19 cellular contexts compared by ENCODE assay signal in the genomic region with DNA sequence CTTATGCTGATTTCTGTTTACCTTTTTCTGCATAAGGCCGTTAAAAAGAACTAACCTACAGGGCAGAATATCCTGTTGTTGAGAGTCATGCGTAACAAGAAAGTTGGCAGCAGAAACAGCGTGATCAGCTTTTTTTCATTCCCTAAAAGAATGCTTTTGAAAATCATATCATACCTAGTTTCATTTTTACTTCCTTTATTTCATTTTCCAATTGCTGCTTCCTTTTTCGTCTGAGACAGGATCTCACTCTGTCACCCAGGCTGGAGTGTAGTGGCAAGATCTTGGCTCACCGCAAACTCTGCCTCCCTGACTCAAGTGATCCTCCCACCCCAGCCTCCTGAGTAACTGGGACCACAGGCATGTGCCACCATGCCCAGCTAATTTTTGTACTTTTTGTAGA. TPM values are rescaled to one million over a fixed set of nuclear protein-coding genes. Genes with fewer than 3 reads are reported as not detected.
DNase-seq lines count a peak whose midpoint lies in the region; FAIRE-seq and TF ChIP-seq lines count a peak whose summit lies in the region.
"Had no signal": no experiment of that assay in that cellular context is flagged by ENCODE, and none has a peak within 500 bp of the region (broad histone marks: within the 10 kb centered on the region; RNA-seq: fewer than 3 reads in every experiment).

No MANE protein-coding gene starts in this region.

- BruUV-seq in OCI-LY7 (replicated peaks; lab: Mats Ljungman, UMichigan): no TSS peak

- no peaks in the 10 kb centered on the region for H3K9me2 ChIP-seq in OCI-LY7 (ENCODE audit: insufficient read depth, low read length)

- H2AFZ ChIP-seq in OCI-LY7 (ENCODE audit: low read length): no peak overlapping the region

- DNase-seq in AML-193 (lab: John Stamatoyannopoulos, UW) (peak; percentile 83 to 88), GM18507 (ENCODE audit: extremely low spot score, insufficient read length, low read depth) (no peak), OCI-LY7 (ENCODE audit: low spot score) (peak; percentile 5), dermis microvascular lymphatic vessel endothelial cell (ENCODE audit: low read depth in 2 of 2) (peak; percentile 20 to 57), hippocampal formation (lab: John Stamatoyannopoulos, UW) (no peak), breast epithelium (ENCODE audit: low spot score in 2 of 2) (no peak), HAP-1 (ENCODE audit: low spot score in 2 of 2) (no peak), NCI-H82 (lab: John Stamatoyannopoulos, UW) (no peak)
- DNase-seq: activated T-cell treated with anti-CD3 and anti-CD28 coated beads, Interleukin-2, amount 50 U/mL, for 24 hours; effector CD8-positive, alpha-beta T cell; foreskin keratinocyte; H7; islet precursor cell; NCI-H1092 treated with DMSO at 0.1 percent for 48 hours; NCI-H524 treated with DMSO at 0.1 percent for 48 hours; retina had no signal

- TF ChIP-seq CTCF in OCI-LY7 (conservative IDR thresholded peaks at IDR 0.05; ENCODE audit: low read length) (no peak), breast epithelium (IDR thresholded peaks at IDR 0.05) (no peak)

- H3K9me3 ChIP-seq in OCI-LY7 (ENCODE audit: low read length) (no peaks in the 10 kb centered on the region), breast epithelium (no peaks in the 10 kb centered on the region), HAP-1 (no peaks in the 10 kb centered on the region)
- H3K9me3 ChIP-seq: ascending aorta, vagina had no signal

- H3K27me3 ChIP-seq in breast epithelium: peaks cover 0 to 7% of the 10 kb centered on the region in 2 donors
- peaks cover 50% of the 10 kb centered on the region for H3K27me3 ChIP-seq in HAP-1 (ENCODE audit: low read depth)
- H3K27me3 ChIP-seq: ascending aorta, vagina had no signal

- H3K36me3 ChIP-seq in OCI-LY7 (ENCODE audit: insufficient read depth, low read length) (no peaks in the 10 kb centered on the region), breast epithelium (no peaks in the 10 kb centered on the region), HAP-1 (replicated peaks) (no peaks in the 10 kb centered on the region)
- H3K36me3 ChIP-seq: ascending aorta, SJSA1, vagina had no signal

- TF ChIP-seq POLR2A in breast epithelium (IDR thresholded peaks at IDR 0.05): no peak

- H3K27ac ChIP-seq in OCI-LY7 (ENCODE audit: low read depth, low read length, poor library complexity, severe bottlenecking) (no peak overlapping the region), breast epithelium (no peak overlapping the region)
- H3K27ac ChIP-seq: ascending aorta, foreskin keratinocyte, SJSA1, vagina had no signal

- no peaks in the 10 kb centered on the region for H3K79me2 ChIP-seq in OCI-LY7 (ENCODE audit: insufficient read depth, low read depth, low read length)

- peaks cover 5% of the 10 kb centered on the region for H3K4me1 ChIP-seq in OCI-LY7 (ENCODE audit: insufficient read depth, low read length, poor library complexity, severe bottlenecking)
- no peaks in the 10 kb centered on the region for H3K4me1 ChIP-seq in breast epithelium
- no peaks in the 10 kb centered on the region for H3K4me1 ChIP-seq in HAP-1
- H3K4me1 ChIP-seq: vagina had no signal

- no peaks in the 10 kb centered on the region for H4K20me1 ChIP-seq in OCI-LY7 (ENCODE audit: insufficient read depth, low read length)

- H3K4me3 ChIP-seq in OCI-LY7 (ENCODE audit: low read depth, low read length, poor library complexity, severe bottlenecking) (no peak overlapping the region), breast epithelium (no peak overlapping the region), HAP-1 (no peak overlapping the region)
- H3K4me3 ChIP-seq: ascending aorta, SJSA1, vagina had no signal

- intact Hi-C loops in OCI-LY7 (cut with micrococcal nuclease; ENCODE audit: unreplicated experiment) (no loop called here), breast epithelium (cut with DNase I; ENCODE audit: low total_unique reads) (no loop called here)

- in situ Hi-C loops in HAP-1 (cut with MboI; ENCODE audit: low sequenced_read_pairs): no loop called here

- no peak overlapping the region for H3K4me2 ChIP-seq in OCI-LY7 (ENCODE audit: low read length)

- FAIRE-seq in GM18507 (lab: Jason Lieb, UNC): peak; percentile 60

- CTCF ChIA-PET in OCI-LY7 (lab: Charles Lee; ENCODE audit: unreplicated experiment): no interaction called here

- POLR2A ChIA-PET in OCI-LY7 (lab: Charles Lee): no interaction called here

RNA-seq across cellular contexts. Expression of gene CALHM6, which starts 4.1 kb away (rescaled TPM):
- total RNA-seq in OCI-LY7 (2014; rRNA removed; shearing (Covaris generic)): not detected in 2 replicates
- 0.79 and 1.8 TPM in 2 replicates for total RNA-seq in OCI-LY7 (2022)
- total RNA-seq in dermis microvascular lymphatic vessel endothelial cell: 0.90 and 1.0 TPM in 2 replicates
- total RNA-seq in breast epithelium: 1 to 10 TPM; 2.3 to 9.1 (median 8.3) TPM
- total RNA-seq: ascending aorta, SJSA1, vagina had no signal

RNA-seq across cellular contexts. Expression of gene CALHM5, which starts 46.2 kb away (rescaled TPM):
- total RNA-seq in OCI-LY7 (2014; rRNA removed; shearing (Covaris generic)): not detected in 2 replicates
- total RNA-seq in OCI-LY7 (2022) (not detected in 2 replicates), dermis microvascular lymphatic vessel endothelial cell (0.64 and 1.4 TPM in 2 replicates), breast epithelium (1 to 10 TPM in 2 of 3 donors, under 1 TPM in 1; 0.73 to 2.4 (median 1.6) TPM)

Comparison
In these comparisons a context has a peak if more than half of its experiments do, and no peak if none do; other contexts are left out.
1. DNase-seq: peak in AML-193 (2 of 2), OCI-LY7 (single experiment) and dermis microvascular lymphatic vessel endothelial cell (2 of 2); none in GM18507 (single experiment), hippocampal formation (0 of 2), breast epithelium (0 of 2), HAP-1 (0 of 2) and NCI-H82 (single experiment).